ENCODE assay signal across 1 cellular context in genomic region chr20:63973636-63974401, GRCh38.
A peak's percentile ranks its signal among the peaks of the same experiment; 100 is the strongest.
TF ChIP-seq lines count a peak whose summit lies in the region.

No MANE protein-coding gene starts in this region.

TF ChIP-seq in HepG2, 621 proteins besides CTCF, POLR2A, EP300 and RAD21 (continued from another document and continues in another):
- TF ChIP-seq ZNF607 (CRISPR knock-in tag; IDR thresholded peaks at IDR 0.05; ENCODE audit: borderline replicate concordance) = peak; percentile 66; the same call in 1 of the 2 replicates
- peak; percentile 54; the same call in 1 of the 2 replicates for TF ChIP-seq ZNF281 (CRISPR knock-in tag; IDR thresholded peaks at IDR 0.05; ENCODE audit: borderline replicate concordance)
- no peak for TF ChIP-seq HNF1A (IDR thresholded peaks at IDR 0.05; ENCODE audit: low read depth)
- peak; percentile 75; the same call in 1 of the 2 replicates for TF ChIP-seq HNF1A (CRISPR knock-in tag; IDR thresholded peaks at IDR 0.05; ENCODE audit: borderline replicate concordance)
- no peak for TF ChIP-seq ZNF790 (CRISPR knock-in tag; IDR thresholded peaks at IDR 0.05; ENCODE audit: borderline replicate concordance)
- TF ChIP-seq ZNF235 (CRISPR knock-in tag; IDR thresholded peaks at IDR 0.05; ENCODE audit: borderline replicate concordance) = peak; percentile 32; the same call in 1 of the 2 replicates
- no peak for TF ChIP-seq CAMTA2 (CRISPR knock-in tag; IDR thresholded peaks at IDR 0.05; ENCODE audit: borderline replicate concordance)
- TF ChIP-seq THAP11 (CRISPR knock-in tag; IDR thresholded peaks at IDR 0.05) = peak; percentile 87
- TF ChIP-seq ZNF275 (CRISPR knock-in tag; IDR thresholded peaks at IDR 0.05; ENCODE audit: borderline replicate concordance) = 0 out of 2 replicates have a peak, but pooled peaks have one; percentile 49
- peak; percentile 72; the same call in 1 of the 2 replicates for TF ChIP-seq ELK4 (CRISPR knock-in tag; IDR thresholded peaks at IDR 0.05; ENCODE audit: borderline replicate concordance)
- TF ChIP-seq NONO (IDR thresholded peaks at IDR 0.05) = no peak
- peak; percentile 79; the same call in 1 of the 2 replicates for TF ChIP-seq NONO (CRISPR knock-in tag; conservative IDR thresholded peaks at IDR 0.05)
- peak; percentile 93 for TF ChIP-seq ATF7-NPFF (CRISPR knock-in tag; IDR thresholded peaks at IDR 0.05; ENCODE audit: low read depth)
- peak; percentile 61; the same call in 1 of the 2 replicates for TF ChIP-seq ZSCAN9 (CRISPR knock-in tag; IDR thresholded peaks at IDR 0.05; ENCODE audit: borderline replicate concordance)
- peak; percentile 83 for TF ChIP-seq ZNF883 (CRISPR knock-in tag; IDR thresholded peaks at IDR 0.05; ENCODE audit: not compliant biosample characterization)
- TF ChIP-seq ZNF850 (CRISPR knock-in tag; conservative IDR thresholded peaks at IDR 0.05) = no peak
- peak; percentile 64; the same call in 1 of the 2 replicates for TF ChIP-seq ZBTB20 (CRISPR knock-in tag; IDR thresholded peaks at IDR 0.05; ENCODE audit: borderline replicate concordance, low read depth)
- peak; percentile 96 for TF ChIP-seq ZNF788 (CRISPR knock-in tag; IDR thresholded peaks at IDR 0.05; ENCODE audit: borderline replicate concordance)
- no peak; the same call in 1 of the 2 replicates for TF ChIP-seq NR2F6 (IDR thresholded peaks at IDR 0.05)
- TF ChIP-seq NR2F6 (CRISPR knock-in tag; IDR thresholded peaks at IDR 0.05) = peak; percentile 82
- no peak for TF ChIP-seq ZNF431 (CRISPR knock-in tag; IDR thresholded peaks at IDR 0.05; ENCODE audit: borderline replicate concordance, low read depth)
- TF ChIP-seq ZNF713 (CRISPR knock-in tag; IDR thresholded peaks at IDR 0.05) = peak; percentile 97
- TF ChIP-seq ZSCAN12 (CRISPR knock-in tag; IDR thresholded peaks at IDR 0.05) = 0 out of 2 replicates have a peak, but pooled peaks have one; percentile 89
- no peak for TF ChIP-seq ZNF558 (CRISPR knock-in tag; IDR thresholded peaks at IDR 0.05; ENCODE audit: borderline replicate concordance)
- no peak for TF ChIP-seq FLYWCH1 (CRISPR knock-in tag; IDR thresholded peaks at IDR 0.05)
- TF ChIP-seq ZNF816 (CRISPR knock-in tag; IDR thresholded peaks at IDR 0.05; ENCODE audit: borderline replicate concordance) = no peak
- TF ChIP-seq FOXJ3 (CRISPR knock-in tag; IDR thresholded peaks at IDR 0.05; ENCODE audit: borderline replicate concordance) = peak; percentile 77
- TF ChIP-seq KDM3A (CRISPR knock-in tag; IDR thresholded peaks at IDR 0.05; ENCODE audit: low read depth) = peak; percentile 99
- no peak for TF ChIP-seq NFATC3 (CRISPR knock-in tag; IDR thresholded peaks at IDR 0.05)
- peak; percentile 76; the same call in 1 of the 2 replicates for TF ChIP-seq SMC3 (IDR thresholded peaks at IDR 0.05; ENCODE audit: low read length)
- TF ChIP-seq ZNF768 (CRISPR knock-in tag; IDR thresholded peaks at IDR 0.05) = peak; percentile 84
- no peak for TF ChIP-seq SRSF9 (IDR thresholded peaks at IDR 0.05; ENCODE audit: borderline replicate concordance, insufficient read depth, low read depth, low read length, poor library complexity, severe bottlenecking)
- TF ChIP-seq ZZZ3 (CRISPR knock-in tag; IDR thresholded peaks at IDR 0.05; ENCODE audit: borderline replicate concordance) = peak; percentile 80; the same call in 1 of the 2 replicates
- peak; percentile 73; the same call in 1 of the 2 replicates for TF ChIP-seq ATF2 (CRISPR knock-in tag; IDR thresholded peaks at IDR 0.05)
- TF ChIP-seq ZNF781 (CRISPR knock-in tag; IDR thresholded peaks at IDR 0.05; ENCODE audit: borderline replicate concordance, not compliant biosample characterization) = peak; percentile 86
- TF ChIP-seq ARHGAP35 (CRISPR knock-in tag; IDR thresholded peaks at IDR 0.05; ENCODE audit: borderline replicate concordance) = peak; percentile 92; the same call in 1 of the 2 replicates
- TF ChIP-seq NFIB (CRISPR knock-in tag; IDR thresholded peaks at IDR 0.05; ENCODE audit: borderline replicate concordance) = no peak
- TF ChIP-seq ZNF326 (CRISPR knock-in tag; IDR thresholded peaks at IDR 0.05; ENCODE audit: borderline replicate concordance) = no peak
- TF ChIP-seq ZNF230 (CRISPR knock-in tag; IDR thresholded peaks at IDR 0.05) = peak; percentile 99
- TF ChIP-seq ZNF646 (CRISPR knock-in tag; IDR thresholded peaks at IDR 0.05) = no peak
- TF ChIP-seq CENPT (CRISPR knock-in tag; IDR thresholded peaks at IDR 0.05; ENCODE audit: low read depth) = no peak
- TF ChIP-seq TGIF2 (CRISPR knock-in tag; IDR thresholded peaks at IDR 0.05) = peak; percentile 86
- TF ChIP-seq SCMH1 (CRISPR knock-in tag; IDR thresholded peaks at IDR 0.05; ENCODE audit: borderline replicate concordance) = no peak
- TF ChIP-seq ZBTB33 (CRISPR knock-in tag; IDR thresholded peaks at IDR 0.05) = peak; percentile 99
- peak; percentile 78 for TF ChIP-seq ZNF160 (CRISPR knock-in tag; IDR thresholded peaks at IDR 0.05)
